ENCODE assay signal across 9 cellular contexts in genomic region chrX:68433981-68434299, GRCh38. TPM values are rescaled to one million over a fixed set of nuclear protein-coding genes. Genes with fewer than 3 reads are reported as not detected.
DNase-seq lines count a peak whose midpoint lies in the region; ATAC-seq and TF ChIP-seq lines count a peak whose summit lies in the region.
"Had no signal": no experiment of that assay in that cellular context is flagged by ENCODE, and none has a peak within 500 bp of the region (broad histone marks: within the 10 kb centered on the region; RNA-seq: fewer than 3 reads in every experiment).

No MANE protein-coding gene starts in this region.

- H3K27me3 ChIP-seq in heart right ventricle (peaks cover 0 to 39% (median 0%) of the 10 kb centered on the region in 7 donors), mucosa of rectum (ENCODE audit: control insufficient read depth in 2 of 2, insufficient read depth in 2 of 2, low read length in 2 of 2) (peaks cover 2% of the 10 kb centered on the region in 2 donors), vagina (no peaks in the 10 kb centered on the region)

- H3K9me3 Mint-ChIP-seq in chondrocyte (ENCODE audit: low read depth): no peaks in the 10 kb centered on the region

- H3K4me1 ChIP-seq in heart right ventricle: peaks cover 0 to 17% (median 5%) of the 10 kb centered on the region in 9 donors
- peaks cover 0 to 2% of the 10 kb centered on the region in 2 donors for H3K4me1 ChIP-seq in mucosa of rectum (ENCODE audit: control insufficient read depth in 2 of 2, insufficient read depth in 2 of 2, low read length in 2 of 2)
- no peaks in the 10 kb centered on the region for H3K4me1 ChIP-seq in vagina

- no peak for TF ChIP-seq CTCF in heart right ventricle (IDR thresholded peaks at IDR 0.05)
- no peak for TF ChIP-seq CTCF in chondrocyte (IDR thresholded peaks at IDR 0.05)
- TF ChIP-seq CTCF in vagina (IDR thresholded peaks at IDR 0.05): no peak

- peak overlapping the region; percentile 81 for H3K27ac Mint-ChIP-seq in chondrocyte (ENCODE audit: unreplicated experiment)

- no peaks in the 10 kb centered on the region for H3K27me3 Mint-ChIP-seq in chondrocyte (ENCODE audit: low read depth)

- DNase-seq in heart right ventricle (no peak), left cardiac atrium (no peak), chondrocyte (ENCODE audit: low spot score) (no peak), vagina (ENCODE audit: extremely low spot score in 2 of 2) (no peak), superior temporal gyrus (ENCODE audit: extremely low spot score) (no peak)
- DNase-seq in activated CD8-positive, alpha-beta memory T cell treated with anti-CD3 and anti-CD28 coated beads for 24 hours: no peak
- DNase-seq: DND-41 had no signal

- TF ChIP-seq POLR2A in vagina (IDR thresholded peaks at IDR 0.05): no peak

- peaks cover 1% of the 10 kb centered on the region for H3K36me3 Mint-ChIP-seq in chondrocyte (ENCODE audit: low read depth)

- H3K9me3 ChIP-seq in heart right ventricle: no peaks in the 10 kb centered on the region
- no peaks in the 10 kb centered on the region for H3K9me3 ChIP-seq in mucosa of rectum (ENCODE audit: control insufficient read depth in 2 of 2, low read length in 2 of 2)
- H3K9me3 ChIP-seq in vagina: no peaks in the 10 kb centered on the region

- H3K27ac ChIP-seq in heart right ventricle (peak overlapping the region; percentile 48 to 90 (median 87)), mucosa of rectum (ENCODE audit: low read depth in 2 of 2, low read length in 2 of 2) (peak overlapping the region; percentile 79 to 83), vagina (peak overlapping the region; percentile 81)

- H3K36me3 ChIP-seq in heart right ventricle: no peaks in the 10 kb centered on the region
- no peaks in the 10 kb centered on the region for H3K36me3 ChIP-seq in mucosa of rectum (ENCODE audit: control insufficient read depth in 2 of 2, insufficient read depth in 2 of 2, low read length in 2 of 2)
- no peaks in the 10 kb centered on the region for H3K36me3 ChIP-seq in vagina

- peak overlapping the region; percentile 52 to 76 for H3K9ac ChIP-seq in mucosa of rectum (ENCODE audit: low read depth in 1 of 2, low read length in 2 of 2)

- H3K4me3 Mint-ChIP-seq in chondrocyte (ENCODE audit: unreplicated experiment): peak overlapping the region; percentile 89

- 0 to 1% methylated on average over 12 to 13 of the region's 13 CpGs for WGBS in heart right ventricle, 2 donors

- H3K4me1 Mint-ChIP-seq in chondrocyte (ENCODE audit: low read depth): peaks cover 17% of the 10 kb centered on the region

- ATAC-seq in heart right ventricle: no peak
- ATAC-seq in left cardiac atrium: no peak
- ATAC-seq in HG03342 (IDR thresholded peaks at IDR 0.05; ENCODE audit: unreplicated experiment): no peak

- H3K4me3 ChIP-seq in heart right ventricle (peak overlapping the region; percentile 49 to 85 (median 68)), mucosa of rectum (ENCODE audit: low read length in 2 of 2) (peak overlapping the region; percentile 75 to 78), vagina (peak overlapping the region; percentile 47 to 57)

- intact Hi-C loops in heart right ventricle (cut with DNase I) (no loop called here), left cardiac atrium (cut with DNase I) (no loop called here), vagina (cut with DNase I) (no loop called here)

RNA-seq across cellular contexts. Expression of gene OPHN1, which starts 0.6 kb away (rescaled TPM):
- total RNA-seq in heart right ventricle (1 to 10 TPM; 3.4 to 7.1 (median 5.4) TPM), left cardiac atrium (1 to 10 TPM; 3.1 to 5.7 TPM), chondrocyte (6.0 to 9.2 TPM (median 6.1 TPM) in 3 replicates), vagina (11.5 TPM)
- polyA plus RNA-seq in heart right ventricle: 1 to 10 TPM; 2.1 to 2.7 TPM
